ENCODE assay signal across 16 cellular contexts in genomic region chr9:135896205-135896604, GRCh38.
"Had no signal": no experiment of that assay in that cellular context is flagged by ENCODE, and none has a peak within 500 bp of the region (broad histone marks: within the 10 kb centered on the region; RNA-seq: fewer than 3 reads in every experiment).

No MANE protein-coding gene starts in this region.

- ATAC-seq: gastrocnemius medialis; heart right ventricle; naive thymus-derived CD4-positive, alpha-beta T cell; right cardiac atrium had no signal

- H3K27me3 ChIP-seq: gastrocnemius medialis, heart right ventricle, ovary had no signal

- DNase-seq: effector memory CD4-positive, alpha-beta T cell; gastrocnemius medialis; heart right ventricle; hypothalamus; kidney glomerular epithelial cell; mesendoderm; naive thymus-derived CD4-positive, alpha-beta T cell; nucleus accumbens; ovary; right cardiac atrium; small intestine; stimulated activated CD4-positive, alpha-beta T cell treated with anti-CD3 and anti-CD28 coated beads, Interleukin-12 subunit alpha, Interleukin-12 subunit beta, amount 100 ng/mL, for 4 hours; stimulated activated naive CD4-positive, alpha-beta T cell treated with Interleukin-2 at 50 U/mL for 16 hours had no signal

- H3K36me3 ChIP-seq: gastrocnemius medialis, heart right ventricle, ovary had no signal

- H3K27me3 Mint-ChIP-seq: naive thymus-derived CD4-positive, alpha-beta T cell; progenitor cell of endocrine pancreas had no signal

- H3K27ac ChIP-seq: coronary artery, gastrocnemius medialis, heart right ventricle, ovary had no signal

- H3K4me3 Mint-ChIP-seq: naive thymus-derived CD4-positive, alpha-beta T cell; neural crest cell had no signal

- H3K27ac Mint-ChIP-seq: naive thymus-derived CD4-positive, alpha-beta T cell; progenitor cell of endocrine pancreas had no signal

- H3K9me3 ChIP-seq: gastrocnemius medialis, ovary had no signal

- H3K4me3 ChIP-seq: coronary artery, gastrocnemius medialis, heart right ventricle, ovary had no signal
